In genomic region chr11:62859235-62859839, GRCh38 we compare ENCODE assay signal across 22 cellular contexts. TPM values are rescaled to one million over a fixed set of nuclear protein-coding genes. Genes with fewer than 3 reads are reported as not detected.
DNase-seq lines count a peak whose midpoint lies in the region; ATAC-seq and TF ChIP-seq lines count a peak whose summit lies in the region.
"Not testable (repeated sequence)": the region's sequence is repeated elsewhere in the genome, so short reads cannot be mapped to it uniquely, and the experiment has no call there.
"Had no signal": no experiment of that assay in that cellular context is flagged by ENCODE, and none has a peak within 500 bp of the region (broad histone marks: within the 10 kb centered on the region; RNA-seq: fewer than 3 reads in every experiment).

No MANE protein-coding gene starts in this region.

- not testable (repeated sequence) for DNase-seq in HAP-1 (ENCODE audit: low spot score in 2 of 2); activated CD8-positive, alpha-beta T cell treated with anti-CD3 and anti-CD28 coated beads, Interleukin-2, amount 10 ng/mL, durations not matched to agents 7 days and 5 days
- DNase-seq in MV-4-11 (lab: John Stamatoyannopoulos, UW) (peak; percentile 5), trophoblast cell (peak in 1 of 2 donors; percentile 49)

- not testable (repeated sequence) for H3K4me3 Mint-ChIP-seq in activated CD8-positive, alpha-beta T cell treated with anti-CD3 and anti-CD28 coated beads, Interleukin-2, amount 10 ng/mL, durations not matched to agents 7 days and 5 days; dendritic cell treated with granulocyte-macrophage colony-stimulating factor and Interleukin-4, amounts not matched to agents 40 ng/mL and 50 ng/mL, for 4 days

- not testable (repeated sequence) for H3K9me2 ChIP-seq in SU-DHL-6 (replicated peaks; ENCODE audit: insufficient read depth, low read length)

- peak overlapping the region; percentile 99 for H3K4me2 ChIP-seq in SU-DHL-6 (ENCODE audit: low read depth, low read length, poor library complexity, severe bottlenecking)
- not testable (repeated sequence) for H3K4me2 ChIP-seq in trophoblast cell (ENCODE audit: low read length)

- H3K27me3 ChIP-seq in HAP-1 (ENCODE audit: low read depth); SU-DHL-6 (ENCODE audit: low read length); iPS-20b (ENCODE audit: insufficient read depth, low read length); trophoblast cell (ENCODE audit: insufficient read depth, low read length): not testable (repeated sequence)

- H3K36me3 ChIP-seq in HAP-1 (replicated peaks), result peaks cover 59% of the 10 kb centered on the region
- H3K36me3 ChIP-seq in SU-DHL-6 (ENCODE audit: low read length), result peaks cover 12% of the 10 kb centered on the region
- peaks cover 48% of the 10 kb centered on the region for H3K36me3 ChIP-seq in iPS-20b (ENCODE audit: insufficient read depth, low read depth, low read length)
- not testable (repeated sequence) for H3K36me3 ChIP-seq in trophoblast cell (ENCODE audit: control insufficient read depth in 1 of 2, insufficient read depth in 2 of 2, low read length in 2 of 2)

- peak overlapping the region; percentile 42 for H2BK5ac ChIP-seq in trophoblast cell (ENCODE audit: low read depth, low read length, poor library complexity)

- no CpG with 5 or more reads among the region's 11 CpGs for WGBS in trophoblast cell (ENCODE audit: extremely low coverage, insufficient coverage, insufficient read length)

- H3K79me2 ChIP-seq in SU-DHL-6 (ENCODE audit: insufficient read depth, low read length), result peaks cover 93% of the 10 kb centered on the region
- H3K79me2 ChIP-seq in trophoblast cell (ENCODE audit: control insufficient read depth, insufficient read depth, low read length, poor library complexity), result peaks cover 19% of the 10 kb centered on the region

- H3K36me3 Mint-ChIP-seq in activated CD8-positive, alpha-beta T cell treated with anti-CD3 and anti-CD28 coated beads, Interleukin-2, amount 10 ng/mL, durations not matched to agents 7 days and 5 days (ENCODE audit: low read depth), result peaks cover 26% of the 10 kb centered on the region
- H3K36me3 Mint-ChIP-seq in dendritic cell treated with granulocyte-macrophage colony-stimulating factor and Interleukin-4, amounts not matched to agents 40 ng/mL and 50 ng/mL, for 4 days (ENCODE audit: low read depth), result peaks cover 26% of the 10 kb centered on the region

- H4K91ac ChIP-seq in trophoblast cell (ENCODE audit: low read depth, low read length), result peak overlapping the region; percentile 85

- not testable (repeated sequence) for H2AK5ac ChIP-seq in trophoblast cell (ENCODE audit: low read length)

- in situ Hi-C loops in HAP-1 (cut with MboI; ENCODE audit: low sequenced_read_pairs), result not testable (repeated sequence)

- peak overlapping the region; percentile 49 for H3K18ac ChIP-seq in trophoblast cell (ENCODE audit: low read length)

- peaks cover 65% of the 10 kb centered on the region for H3K4me1 Mint-ChIP-seq in activated CD8-positive, alpha-beta T cell treated with anti-CD3 and anti-CD28 coated beads, Interleukin-2, amount 10 ng/mL, durations not matched to agents 7 days and 5 days (ENCODE audit: low read depth)
- H3K4me1 Mint-ChIP-seq in dendritic cell treated with granulocyte-macrophage colony-stimulating factor and Interleukin-4, amounts not matched to agents 40 ng/mL and 50 ng/mL, for 4 days (ENCODE audit: low read depth), result peaks cover 47% of the 10 kb centered on the region

- peaks cover 39% of the 10 kb centered on the region for H3F3A ChIP-seq in SU-DHL-6 (ENCODE audit: insufficient read depth)

- H3K23ac ChIP-seq in trophoblast cell (ENCODE audit: low read length), result not testable (repeated sequence)

- CTCF ChIA-PET in activated CD8-positive, alpha-beta T cell treated with anti-CD3 and anti-CD28 coated beads, Interleukin-2, amount 10 ng/mL, durations not matched to agents 7 days and 5 days (lab: Charles Lee), result not testable (repeated sequence)

- intact Hi-C loops in dendritic cell treated with granulocyte-macrophage colony-stimulating factor and Interleukin-4, amounts not matched to agents 40 ng/mL and 50 ng/mL, for 4 days (cut with micrococcal nuclease), result not testable (repeated sequence)

- H4K20me1 ChIP-seq in SU-DHL-6 (ENCODE audit: low read depth, low read length), result peaks cover 16% of the 10 kb centered on the region

- peak overlapping the region; percentile 63 for H2BK120ac ChIP-seq in trophoblast cell (ENCODE audit: insufficient read depth, low read length, poor library complexity)

- H3K9ac ChIP-seq in SU-DHL-6 (ENCODE audit: low read length), result peak overlapping the region; percentile 99
- H3K9ac ChIP-seq in iPS-20b (ENCODE audit: low read depth, low read length), result peak overlapping the region; percentile 55; the same call in 1 of the 2 replicates
- H3K9ac ChIP-seq in trophoblast cell (ENCODE audit: low read length), result not testable (repeated sequence)

- peak overlapping the region; percentile 24 for H3K27ac Mint-ChIP-seq in activated CD8-positive, alpha-beta T cell treated with anti-CD3 and anti-CD28 coated beads, Interleukin-2, amount 10 ng/mL, durations not matched to agents 7 days and 5 days
- peak overlapping the region; percentile 44 for H3K27ac Mint-ChIP-seq in dendritic cell treated with granulocyte-macrophage colony-stimulating factor and Interleukin-4, amounts not matched to agents 40 ng/mL and 50 ng/mL, for 4 days

- ATAC-seq in activated CD8-positive, alpha-beta T cell treated with anti-CD3 and anti-CD28 coated beads, Interleukin-2, amount 10 ng/mL, durations not matched to agents 7 days and 5 days, result not testable (repeated sequence)

- H4K12ac ChIP-seq in trophoblast cell (ENCODE audit: low read depth, low read length), result peak overlapping the region; percentile 46

- peak overlapping the region; percentile 96 for H3K4me3 ChIP-seq in HAP-1
- H3K4me3 ChIP-seq in SU-DHL-6 (ENCODE audit: insufficient read depth, low read length, poor library complexity, severe bottlenecking), result peak overlapping the region; percentile 43
- peak overlapping the region; percentile 36; the same call in 1 of the 2 replicates for H3K4me3 ChIP-seq in iPS-20b (ENCODE audit: low read length)
- not testable (repeated sequence) for H3K4me3 ChIP-seq in trophoblast cell (ENCODE audit: low read depth, low read length)

- peak overlapping the region; percentile 49 for H3K14ac ChIP-seq in trophoblast cell (ENCODE audit: low read length)

- H3K9me3 Mint-ChIP-seq in activated CD8-positive, alpha-beta T cell treated with anti-CD3 and anti-CD28 coated beads, Interleukin-2, amount 10 ng/mL, durations not matched to agents 7 days and 5 days (ENCODE audit: insufficient read depth); dendritic cell treated with granulocyte-macrophage colony-stimulating factor and Interleukin-4, amounts not matched to agents 40 ng/mL and 50 ng/mL, for 4 days: not testable (repeated sequence)

- H3K27ac ChIP-seq in 22Rv1 (peak overlapping the region; percentile 20; the same call in 1 of the 2 replicates), SU-DHL-6 (ENCODE audit: low read depth, low read length) (peak overlapping the region; percentile 73), trophoblast cell (ENCODE audit: low read depth, low read length) (peak overlapping the region; percentile 52)
- H3K27ac ChIP-seq in iPS-20b (ENCODE audit: low read length), result not testable (repeated sequence)

- not testable (repeated sequence) for TF ChIP-seq CTCF in 22Rv1 (IDR thresholded peaks at IDR 0.05); SU-DHL-6 (IDR thresholded peaks at IDR 0.05; ENCODE audit: insufficient read depth, low read length, poor library complexity, severe bottlenecking)

- H3K4me1 ChIP-seq in HAP-1 (peaks cover 38% of the 10 kb centered on the region), iPS-20b (ENCODE audit: insufficient read depth, low read length) (peaks cover 16% of the 10 kb centered on the region; the same call in 1 of the 2 replicates), trophoblast cell (ENCODE audit: control insufficient read depth in 1 of 2, insufficient read depth in 2 of 2, low read length in 2 of 2) (peaks cover 12 to 22% of the 10 kb centered on the region in 2 experiments)

- POLR2A ChIA-PET in activated CD8-positive, alpha-beta T cell treated with anti-CD3 and anti-CD28 coated beads, Interleukin-2, amount 10 ng/mL, durations not matched to agents 7 days and 5 days (lab: Charles Lee), result not testable (repeated sequence)

- H3K4ac ChIP-seq in trophoblast cell (ENCODE audit: low read depth, low read length), result peak overlapping the region; percentile 44

- not testable (repeated sequence) for H3K27me3 Mint-ChIP-seq in activated CD8-positive, alpha-beta T cell treated with anti-CD3 and anti-CD28 coated beads, Interleukin-2, amount 10 ng/mL, durations not matched to agents 7 days and 5 days (ENCODE audit: low read depth); dendritic cell treated with granulocyte-macrophage colony-stimulating factor and Interleukin-4, amounts not matched to agents 40 ng/mL and 50 ng/mL, for 4 days

- H4K8ac ChIP-seq in trophoblast cell (ENCODE audit: low read depth, low read length), result peak overlapping the region; percentile 50

- peak overlapping the region; percentile 91 for H2BK12ac ChIP-seq in trophoblast cell (ENCODE audit: low read length)

- H3K79me1 ChIP-seq in trophoblast cell (ENCODE audit: low read length), result peaks cover 24% of the 10 kb centered on the region

- H3K9me3 ChIP-seq in HAP-1; SU-DHL-6 (ENCODE audit: insufficient read depth, low read length); iPS-20b (ENCODE audit: insufficient read depth, low read depth, low read length); trophoblast cell (ENCODE audit: insufficient read depth, low read depth, low read length): not testable (repeated sequence)

- H2AFZ ChIP-seq in SU-DHL-6 (ENCODE audit: low read depth, low read length, severe bottlenecking); trophoblast cell (ENCODE audit: insufficient read depth, low read length, poor library complexity): not testable (repeated sequence)

RNA-seq across cellular contexts. Expression of gene WDR74, which starts 19.9 kb away (rescaled TPM):
- 10 to 100 TPM; 66.0 to 66.9 TPM for total RNA-seq in activated CD8-positive, alpha-beta T cell treated with anti-CD3 and anti-CD28 coated beads, Interleukin-2, amount 10 ng/mL, durations not matched to agents 7 days and 5 days
- polyA plus RNA-seq in trophoblast cell (2013), result 36.6 and 38.4 TPM in 2 replicates

RNA-seq across cellular contexts. Expression of gene SLC3A2, which starts 21.4 kb away (rescaled TPM):
- total RNA-seq in activated CD8-positive, alpha-beta T cell treated with anti-CD3 and anti-CD28 coated beads, Interleukin-2, amount 10 ng/mL, durations not matched to agents 7 days and 5 days, result 100 to 1,000 TPM; 190 to 202 TPM
- 473 and 540 TPM in 2 replicates for polyA plus RNA-seq in trophoblast cell (2013)

RNA-seq across cellular contexts. Expression of gene TEX54, which starts 26.7 kb away (rescaled TPM):
- not detected for total RNA-seq in activated CD8-positive, alpha-beta T cell treated with anti-CD3 and anti-CD28 coated beads, Interleukin-2, amount 10 ng/mL, durations not matched to agents 7 days and 5 days
- not detected in 2 replicates for polyA plus RNA-seq in trophoblast cell (2013)
- total RNA-seq: CD4-positive, CD25-positive, alpha-beta regulatory T cell; Daoy; esophagus muscularis mucosa; heart right ventricle; HFFc6; lower lobe of right lung; mucosa of descending colon; natural killer cell; osteocyte; PC-3; Right ventricle myocardium superior; skeletal muscle tissue; temporal lobe; urinary bladder had no signal
- polyA plus RNA-seq: heart right ventricle, urinary bladder had no signal

RNA-seq across cellular contexts. Expression of gene STX5, which starts 27.5 kb away (rescaled TPM):
- total RNA-seq in activated CD8-positive, alpha-beta T cell treated with anti-CD3 and anti-CD28 coated beads, Interleukin-2, amount 10 ng/mL, durations not matched to agents 7 days and 5 days, result 10 to 100 TPM; 30.4 to 32.7 TPM
- polyA plus RNA-seq in trophoblast cell (2013), result 70.9 and 72.0 TPM in 2 replicates

RNA-seq across cellular contexts. Expression of gene NXF1, which starts 54.1 kb away (rescaled TPM):
- 100 to 1,000 TPM; 110 to 111 TPM for total RNA-seq in activated CD8-positive, alpha-beta T cell treated with anti-CD3 and anti-CD28 coated beads, Interleukin-2, amount 10 ng/mL, durations not matched to agents 7 days and 5 days
- polyA plus RNA-seq in trophoblast cell (2013), result 65.8 and 70.4 TPM in 2 replicates
